Comparison of ENCODE assay signal across 21 cellular contexts in the genomic region with DNA sequence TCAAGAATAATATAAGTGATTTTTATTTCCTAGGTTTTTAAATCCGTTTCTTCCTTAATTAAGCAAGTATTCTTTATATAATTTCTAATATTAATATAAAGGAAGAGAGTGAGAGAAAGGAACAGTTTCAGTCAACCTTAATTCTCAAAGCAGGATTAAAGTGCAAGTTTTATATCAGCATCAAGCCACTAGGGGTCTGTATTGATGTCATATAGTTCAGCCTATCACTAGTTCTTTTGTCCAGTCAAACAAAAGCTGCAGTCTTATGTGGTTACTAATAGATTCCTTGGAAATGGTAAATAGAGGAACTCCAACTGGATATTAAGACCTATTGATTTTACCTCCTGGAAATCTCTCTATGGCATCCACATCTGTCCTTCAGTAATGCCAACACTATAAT.
A peak's percentile ranks its signal among the peaks of the same experiment; 100 is the strongest.
DNase-seq lines count a peak whose midpoint lies in the region; ATAC-seq and TF ChIP-seq lines count a peak whose summit lies in the region.
"Had no signal": no experiment of that assay in that cellular context is flagged by ENCODE, and none has a peak within 500 bp of the region (broad histone marks: within the 10 kb centered on the region; RNA-seq: fewer than 3 reads in every experiment).

No MANE protein-coding gene starts in this region.

- no peak overlapping the region for H2AFZ ChIP-seq in GM23338
- H2AFZ ChIP-seq: parathyroid adenoma had no signal

- no peaks in the 10 kb centered on the region for H3K9me2 ChIP-seq in GM23338 (ENCODE audit: insufficient read depth)

- no peaks in the 10 kb centered on the region for H3K27me3 ChIP-seq in GM23338 (ENCODE audit: insufficient read depth)
- H3K27me3 ChIP-seq: uterus had no signal

- no peak overlapping the region for H3K27ac Mint-ChIP-seq in GM23338
- no peak overlapping the region for H3K27ac Mint-ChIP-seq in glutamatergic neuron (ENCODE audit: unreplicated experiment)
- H3K27ac Mint-ChIP-seq in naive thymus-derived CD8-positive, alpha-beta T cell, result no peak overlapping the region
- H3K27ac Mint-ChIP-seq: activated B cell treated with CpG ODN at 0.5 μM for 24 hours; naive thymus-derived CD4-positive, alpha-beta T cell had no signal

- H3K4me2 ChIP-seq in GM23338, result no peak overlapping the region

- H3K4me3 Mint-ChIP-seq in GM23338, result no peak overlapping the region
- no peak overlapping the region for H3K4me3 Mint-ChIP-seq in glutamatergic neuron (ENCODE audit: unreplicated experiment)
- H3K4me3 Mint-ChIP-seq in naive thymus-derived CD8-positive, alpha-beta T cell, result no peak overlapping the region
- H3K4me3 Mint-ChIP-seq: activated B cell treated with CpG ODN at 0.5 μM for 24 hours; naive thymus-derived CD4-positive, alpha-beta T cell had no signal

- DNase-seq in GM23338 (ENCODE audit: low spot score), result peak; percentile 10
- DNase-seq in RKO (ENCODE audit: low spot score), result peak; percentile 12
- no peak for DNase-seq in glutamatergic neuron
- peak in 1 of 49 donors; percentile 4 for DNase-seq in substantia nigra (lab: John Stamatoyannopoulos, UW)
- DNase-seq in naive thymus-derived CD8-positive, alpha-beta T cell, result no peak
- DNase-seq in 8988T, result no peak
- DNase-seq: activated B cell treated with CpG ODN at 0.5 μM for 24 hours; activated CD4-positive, alpha-beta T cell treated with anti-CD3 and anti-CD28 coated beads, Interleukin-2, amount 50 U/mL, for 4 hours; activated gamma-delta T cell treated with Interleukin-2 at 50 U/mL for 16 hours; activated T-cell treated with anti-CD3 and anti-CD28 coated beads for 4 hours; AML-193; cortex of kidney; left cardiac atrium; mesendoderm; naive thymus-derived CD4-positive, alpha-beta T cell; NCI-H1092 treated with DMSO at 0.1 percent for 48 hours; NCI-H2029 treated with DMSO at 0.1 percent for 48 hours; NCI-H510A; uterus had no signal

- no peaks in the 10 kb centered on the region for H3K27me3 Mint-ChIP-seq in GM23338 (ENCODE audit: insufficient read depth, low read depth, poor library complexity)
- H3K27me3 Mint-ChIP-seq in glutamatergic neuron (ENCODE audit: unreplicated experiment), result no peaks in the 10 kb centered on the region
- H3K27me3 Mint-ChIP-seq in naive thymus-derived CD8-positive, alpha-beta T cell, result no peaks in the 10 kb centered on the region
- H3K27me3 Mint-ChIP-seq: activated B cell treated with CpG ODN at 0.5 μM for 24 hours; naive thymus-derived CD4-positive, alpha-beta T cell had no signal

- H3K4me3 ChIP-seq in GM23338, result no peak overlapping the region
- H3K4me3 ChIP-seq: uterus had no signal

- no peaks in the 10 kb centered on the region for H3K4me1 ChIP-seq in GM23338 (ENCODE audit: insufficient read depth)
- H3K4me1 ChIP-seq: parathyroid adenoma, uterus had no signal

- no peaks in the 10 kb centered on the region for H3K79me2 ChIP-seq in GM23338 (replicated peaks; ENCODE audit: insufficient read depth)
- H3K79me2 ChIP-seq: parathyroid adenoma had no signal

- no peaks in the 10 kb centered on the region for H4K20me1 ChIP-seq in GM23338 (replicated peaks; ENCODE audit: insufficient read depth)

- H3K36me3 ChIP-seq in GM23338 (ENCODE audit: insufficient read depth), result no peaks in the 10 kb centered on the region
- H3K36me3 ChIP-seq: uterus had no signal

- ATAC-seq in GM23338, result no peak
- ATAC-seq in naive thymus-derived CD8-positive, alpha-beta T cell, result no peak
- ATAC-seq in HG03097 (IDR thresholded peaks at IDR 0.05; ENCODE audit: low FRiP score, unreplicated experiment), result no peak
- ATAC-seq: left cardiac atrium; naive thymus-derived CD4-positive, alpha-beta T cell had no signal

- H3F3A ChIP-seq in GM23338 (replicated peaks; ENCODE audit: low read depth), result no peaks in the 10 kb centered on the region

- H3K27ac ChIP-seq in GM23338 (ENCODE audit: low read depth), result no peak overlapping the region
- peak overlapping the region; percentile 45 for H3K27ac ChIP-seq in substantia nigra (ENCODE audit: low read depth, low read length, poor library complexity, severe bottlenecking)
- H3K27ac ChIP-seq: parathyroid adenoma, uterus had no signal

- H3K9me3 Mint-ChIP-seq in GM23338 (peaks cover 2% of the 10 kb centered on the region; the same call in 2 of the 3 replicates), glutamatergic neuron (ENCODE audit: unreplicated experiment) (no peaks in the 10 kb centered on the region)
- no peaks in the 10 kb centered on the region for H3K9me3 Mint-ChIP-seq in naive thymus-derived CD8-positive, alpha-beta T cell
- H3K9me3 Mint-ChIP-seq: activated B cell treated with CpG ODN at 0.5 μM for 24 hours had no signal

- TF ChIP-seq CTCF in GM23338 (conservative IDR thresholded peaks at IDR 0.05; ENCODE audit: low read depth in 2 of 2), result peak; percentile 33 to 36
- peak; percentile 10 for TF ChIP-seq CTCF in glutamatergic neuron (IDR thresholded peaks at IDR 0.05; ENCODE audit: partially characterized antibody, unreplicated experiment)

- POLR2A ChIA-PET in naive thymus-derived CD8-positive, alpha-beta T cell (lab: Charles Lee), result no interaction called here

- no peaks in the 10 kb centered on the region for H3K36me3 Mint-ChIP-seq in GM23338 (ENCODE audit: low read depth)
- H3K36me3 Mint-ChIP-seq in glutamatergic neuron (ENCODE audit: unreplicated experiment), result no peaks in the 10 kb centered on the region
- no peaks in the 10 kb centered on the region for H3K36me3 Mint-ChIP-seq in naive thymus-derived CD8-positive, alpha-beta T cell
- H3K36me3 Mint-ChIP-seq: naive thymus-derived CD4-positive, alpha-beta T cell had no signal

- H3K4me1 Mint-ChIP-seq in GM23338 (no peaks in the 10 kb centered on the region), glutamatergic neuron (ENCODE audit: low read depth, unreplicated experiment) (no peaks in the 10 kb centered on the region)
- H3K4me1 Mint-ChIP-seq in naive thymus-derived CD8-positive, alpha-beta T cell, result no peaks in the 10 kb centered on the region
- H3K4me1 Mint-ChIP-seq: activated B cell treated with CpG ODN at 0.5 μM for 24 hours; naive thymus-derived CD4-positive, alpha-beta T cell had no signal

TF ChIP-seq in GM23338, 12 proteins besides CTCF, POLR2A, EP300 and RAD21 (continues in another document):
- TF ChIP-seq EZH2 (IDR thresholded peaks at IDR 0.05; ENCODE audit: low read depth, unreplicated experiment) (no peak), STAT1 (IDR thresholded peaks at IDR 0.05; ENCODE audit: unreplicated experiment) (no peak), ZNF114 (CRISPR knock-in tag; IDR thresholded peaks at IDR 0.05) (no peak), CREB1 (CRISPR knock-in tag; IDR thresholded peaks at IDR 0.05; ENCODE audit: low read depth) (no peak), EZH2phosphoT487 (IDR thresholded peaks at IDR 0.05; ENCODE audit: unreplicated experiment) (no peak), NANOG (IDR thresholded peaks at IDR 0.05; ENCODE audit: borderline replicate concordance) (no peak), ZNF331 (CRISPR knock-in tag; IDR thresholded peaks at IDR 0.05; ENCODE audit: low read depth) (no peak)
- TF ChIP-seq, protein P1, sequence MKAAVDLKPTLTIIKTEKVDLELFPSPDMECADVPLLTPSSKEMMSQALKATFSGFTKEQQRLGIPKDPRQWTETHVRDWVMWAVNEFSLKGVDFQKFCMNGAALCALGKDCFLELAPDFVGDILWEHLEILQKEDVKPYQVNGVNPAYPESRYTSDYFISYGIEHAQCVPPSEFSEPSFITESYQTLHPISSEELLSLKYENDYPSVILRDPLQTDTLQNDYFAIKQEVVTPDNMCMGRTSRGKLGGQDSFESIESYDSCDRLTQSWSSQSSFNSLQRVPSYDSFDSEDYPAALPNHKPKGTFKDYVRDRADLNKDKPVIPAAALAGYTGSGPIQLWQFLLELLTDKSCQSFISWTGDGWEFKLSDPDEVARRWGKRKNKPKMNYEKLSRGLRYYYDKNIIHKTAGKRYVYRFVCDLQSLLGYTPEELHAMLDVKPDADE (IDR thresholded peaks at IDR 0.05), result no peak

Comparison
In these comparisons a context has a peak if more than half of its experiments do, and no peak if none do; other contexts are left out.
1. DNase-seq: peak in GM23338 (single experiment) and RKO (single experiment); none in glutamatergic neuron (single experiment), naive thymus-derived CD8-positive, alpha-beta T cell (0 of 10) and 8988T (single experiment).